1 cellular context compared by ENCODE assay signal in genomic region chr16:2198283-2198682, GRCh38.
TF ChIP-seq lines count a peak whose summit lies in the region.

No MANE protein-coding gene starts in this region.

TF ChIP-seq in IMR-90, 13 proteins besides CTCF, POLR2A, EP300 and RAD21:
- TF ChIP-seq MAFK (IDR thresholded peaks at IDR 0.05; ENCODE audit: low read depth, low read length) (no peak), CEBPB (IDR thresholded peaks at IDR 0.05; ENCODE audit: low read depth, low read length) (no peak), RFX5 (IDR thresholded peaks at IDR 0.05; ENCODE audit: low read depth, low read length) (no peak), CHD1 (IDR thresholded peaks at IDR 0.05; ENCODE audit: low read depth, low read length) (no peak), FOS (IDR thresholded peaks at IDR 0.05; ENCODE audit: low read depth, low read length) (no peak)
- TF ChIP-seq, protein P1, sequence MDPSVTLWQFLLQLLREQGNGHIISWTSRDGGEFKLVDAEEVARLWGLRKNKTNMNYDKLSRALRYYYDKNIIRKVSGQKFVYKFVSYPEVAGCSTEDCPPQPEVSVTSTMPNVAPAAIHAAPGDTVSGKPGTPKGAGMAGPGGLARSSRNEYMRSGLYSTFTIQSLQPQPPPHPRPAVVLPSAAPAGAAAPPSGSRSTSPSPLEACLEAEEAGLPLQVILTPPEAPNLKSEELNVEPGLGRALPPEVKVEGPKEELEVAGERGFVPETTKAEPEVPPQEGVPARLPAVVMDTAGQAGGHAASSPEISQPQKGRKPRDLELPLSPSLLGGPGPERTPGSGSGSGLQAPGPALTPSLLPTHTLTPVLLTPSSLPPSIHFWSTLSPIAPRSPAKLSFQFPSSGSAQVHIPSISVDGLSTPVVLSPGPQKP (IDR thresholded peaks at IDR 0.05; ENCODE audit: borderline replicate concordance, low read depth, low read length): no peak
